Comparison of ENCODE assay signal across 8 cellular contexts in the genomic region with DNA sequence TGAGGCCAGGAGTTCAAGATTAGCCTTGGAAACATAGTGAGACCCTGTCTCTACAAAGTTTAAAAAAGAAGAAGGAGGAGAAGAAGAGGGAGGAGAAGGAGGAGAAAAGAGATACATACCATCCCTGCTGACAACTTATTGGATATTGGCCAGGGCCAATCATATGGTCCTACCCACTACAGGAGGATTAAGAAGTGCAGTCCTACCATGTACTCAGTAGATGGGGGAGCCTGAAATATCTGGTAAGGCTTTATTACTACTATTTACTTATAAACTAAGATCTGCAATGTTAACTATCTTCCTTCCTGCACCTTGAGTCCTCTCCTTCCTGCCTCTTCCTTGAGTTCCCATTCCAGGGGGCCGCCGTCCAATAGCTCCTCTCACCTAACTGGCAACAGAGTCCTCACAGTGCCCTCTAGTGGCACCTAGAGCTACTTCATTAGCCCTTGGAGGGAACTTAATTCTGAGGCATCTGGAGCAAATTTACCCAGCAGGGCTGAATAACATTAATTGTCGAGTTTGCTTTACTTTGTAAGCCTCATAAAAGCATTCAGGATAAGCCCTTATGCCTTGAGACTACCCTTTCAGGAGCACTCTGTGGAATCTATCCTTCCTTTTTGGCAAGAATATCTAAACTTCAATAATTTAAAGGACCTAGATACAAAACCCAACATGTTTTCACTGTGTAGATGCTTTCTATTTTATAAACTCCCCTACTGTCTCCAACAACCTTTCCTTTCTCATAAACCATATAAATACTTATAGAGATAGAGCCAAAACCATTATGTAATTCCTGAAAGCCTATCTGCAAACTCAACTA. TPM values are rescaled to one million over a fixed set of nuclear protein-coding genes. Genes with fewer than 3 reads are reported as not detected.
DNase-seq lines count a peak whose midpoint lies in the region; ATAC-seq lines count a peak whose summit lies in the region.

No MANE protein-coding gene starts in this region.

- H4K5ac ChIP-seq in mesendoderm (ENCODE audit: low read length): no peak overlapping the region

- H3K23ac ChIP-seq in mesendoderm (ENCODE audit: low read length): no peak overlapping the region

- H2AK5ac ChIP-seq in mesendoderm (ENCODE audit: low read length): no peak overlapping the region

- no peak overlapping the region for H3K4me3 ChIP-seq in mesendoderm (ENCODE audit: low read length)

- no peak overlapping the region for H4K8ac ChIP-seq in mesendoderm (ENCODE audit: low read depth, low read length)

- H2BK5ac ChIP-seq in mesendoderm (ENCODE audit: low read length): no peak overlapping the region

- no peaks in the 10 kb centered on the region for H3K36me3 Mint-ChIP-seq in effector memory CD8-positive, alpha-beta T cell (ENCODE audit: insufficient read depth)

- H2BK15ac ChIP-seq in mesendoderm (replicated peaks; ENCODE audit: low read depth): no peak overlapping the region

- H3K36me3 ChIP-seq in mesendoderm (ENCODE audit: control insufficient read depth, insufficient read depth, low read length): no peaks in the 10 kb centered on the region

- H3K27ac Mint-ChIP-seq in effector memory CD8-positive, alpha-beta T cell: peak overlapping the region in 1 of 2 donors; percentile 33

- no peaks in the 10 kb centered on the region for H3K79me1 ChIP-seq in mesendoderm (ENCODE audit: low read length)

- no peak overlapping the region for H3K27ac ChIP-seq in mesendoderm (ENCODE audit: low read depth, low read length)

- no peak overlapping the region for H3K4me2 ChIP-seq in mesendoderm (ENCODE audit: low read length)

- H3K27me3 Mint-ChIP-seq in effector memory CD8-positive, alpha-beta T cell: peaks cover 3 to 23% of the 10 kb centered on the region in 2 donors

- no CpG with 5 or more reads among the region's 3 CpGs for WGBS in mesendoderm (ENCODE audit: extremely low coverage, insufficient coverage, low lambda C conversion rate)

- H3K4me1 ChIP-seq in mesendoderm (ENCODE audit: control insufficient read depth, low read depth, low read length): no peaks in the 10 kb centered on the region

- no peak overlapping the region for H3K4me3 Mint-ChIP-seq in effector memory CD8-positive, alpha-beta T cell

- no peak overlapping the region for H3K9ac ChIP-seq in mesendoderm (ENCODE audit: low read length)

- no peak overlapping the region for H3K4ac ChIP-seq in mesendoderm (ENCODE audit: low read depth, low read length)

- peaks cover 2 to 15% of the 10 kb centered on the region in 2 donors for H3K4me1 Mint-ChIP-seq in effector memory CD8-positive, alpha-beta T cell (ENCODE audit: low read depth in 2 of 2)

- H3K56ac ChIP-seq in mesendoderm (ENCODE audit: low read length): no peak overlapping the region

- no peaks in the 10 kb centered on the region for H3K9me3 Mint-ChIP-seq in effector memory CD8-positive, alpha-beta T cell

- H2BK120ac ChIP-seq in mesendoderm (ENCODE audit: low read depth, low read length): no peak overlapping the region

- DNase-seq in DMS153 treated with DMSO at 0.1 percent for 48 hours (lab: John Stamatoyannopoulos, UW; ENCODE audit: unreplicated experiment) (peak; percentile 62), NCI-H526 (lab: John Stamatoyannopoulos, UW) (peak; percentile 64 to 82), mesendoderm (peak; percentile 92), COLO829 (ENCODE audit: low spot score) (no peak)
- DNase-seq in activated CD4-positive, alpha-beta T cell treated with anti-CD3 and anti-CD28 coated beads, Interleukin-2, amount 50 U/mL, for 4 hours: peak; percentile 46 to 52
- DNase-seq in effector memory CD8-positive, alpha-beta T cell: peak; percentile 55 to 61 (median 58)
- DNase-seq in stimulated activated CD8-positive, alpha-beta memory T cell treated with anti-CD3 and anti-CD28 coated beads, Interleukin-7, amount 100 ng/mL, for 48 hours (ENCODE audit: extremely low read depth in 1 of 2, low read depth in 1 of 2): peak; percentile 16 to 38

- no peaks in the 10 kb centered on the region for H3K79me2 ChIP-seq in mesendoderm (ENCODE audit: control insufficient read depth, insufficient read depth, low read length)

- H3K18ac ChIP-seq in mesendoderm (ENCODE audit: low read length): no peak overlapping the region

- no peaks in the 10 kb centered on the region for H3K27me3 ChIP-seq in mesendoderm (ENCODE audit: insufficient read depth, low read length, poor library complexity)

- ATAC-seq in HG02610 (IDR thresholded peaks at IDR 0.05; ENCODE audit: unreplicated experiment): peak; percentile 54
- ATAC-seq in effector memory CD8-positive, alpha-beta T cell (replicated peaks): peak; percentile 80

RNA-seq across cellular contexts. Expression of a gene that starts 39.1 kb away (rescaled TPM):
- polyA plus RNA-seq in mesendoderm (2013, experiment 1 of 2): 12.7 TPM
- polyA plus RNA-seq in mesendoderm (2013, experiment 2 of 2): 13.0 TPM
